22 cellular contexts compared by ENCODE assay signal in the genomic region with DNA sequence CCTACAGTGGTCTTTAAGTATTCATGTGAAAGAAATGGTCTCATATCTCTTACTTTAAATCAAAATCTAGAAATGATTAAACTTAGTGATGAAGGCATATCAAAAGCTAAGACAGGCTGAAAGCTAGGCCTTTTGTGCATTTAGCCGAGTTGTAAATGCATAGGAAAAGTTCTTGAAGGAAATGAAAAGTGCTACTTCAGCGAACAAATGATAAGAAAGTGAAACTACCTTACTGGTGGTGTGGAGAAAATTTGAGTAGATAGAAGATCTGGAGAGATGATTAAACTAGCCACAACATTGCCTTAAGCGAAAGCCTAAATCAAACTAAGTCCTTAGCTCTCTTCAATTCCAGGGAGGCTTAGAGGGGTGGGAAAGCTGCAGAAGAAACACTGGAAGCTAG.
DNase-seq lines count a peak whose midpoint lies in the region; FAIRE-seq and TF ChIP-seq lines count a peak whose summit lies in the region.
"Had no signal": no experiment of that assay in that cellular context is flagged by ENCODE, and none has a peak within 500 bp of the region (broad histone marks: within the 10 kb centered on the region; RNA-seq: fewer than 3 reads in every experiment).

No MANE protein-coding gene starts in this region.

- H3K36me3 ChIP-seq in KMS-11 (ENCODE audit: insufficient read depth) (no peaks in the 10 kb centered on the region), MM.1S (replicated peaks; ENCODE audit: insufficient read depth, low read length) (no peaks in the 10 kb centered on the region), mesendoderm (ENCODE audit: control insufficient read depth, insufficient read depth, low read length) (no peaks in the 10 kb centered on the region), BE2C (no peaks in the 10 kb centered on the region)
- H3K36me3 ChIP-seq: BLaER1 treated with 17β-estradiol and CSF1 and Interleukin-3, amounts not matched to agents 10 nM and 100 nM had no signal

- H3K23ac ChIP-seq in mesendoderm (ENCODE audit: low read length) = no peak overlapping the region

- no peak overlapping the region for H3K9ac ChIP-seq in KMS-11
- no peak overlapping the region for H3K9ac ChIP-seq in MM.1S (ENCODE audit: low read length)
- H3K9ac ChIP-seq in mesendoderm (ENCODE audit: low read length) = no peak overlapping the region
- H3K9ac ChIP-seq: BLaER1 treated with 17β-estradiol and CSF1 and Interleukin-3, amounts not matched to agents 10 nM and 100 nM had no signal

- H3K27me3 ChIP-seq in KMS-11 (ENCODE audit: insufficient read depth, low read depth) (no peaks in the 10 kb centered on the region), MM.1S (replicated peaks; ENCODE audit: insufficient read depth, low read length) (peaks cover 4% of the 10 kb centered on the region; the same call in 1 of the 2 replicates), mesendoderm (ENCODE audit: insufficient read depth, low read length, poor library complexity) (no peaks in the 10 kb centered on the region), BE2C (no peaks in the 10 kb centered on the region)
- H3K27me3 ChIP-seq: BLaER1 treated with 17β-estradiol and CSF1 and Interleukin-3, amounts not matched to agents 10 nM and 100 nM had no signal

- H4K8ac ChIP-seq in mesendoderm (ENCODE audit: low read depth, low read length) = no peak overlapping the region

- no peaks in the 10 kb centered on the region for H3K79me2 ChIP-seq in KMS-11 (ENCODE audit: insufficient read depth, low read depth)
- no peaks in the 10 kb centered on the region for H3K79me2 ChIP-seq in MM.1S (ENCODE audit: low read length)
- H3K79me2 ChIP-seq in mesendoderm (ENCODE audit: control insufficient read depth, insufficient read depth, low read length) = no peaks in the 10 kb centered on the region

- peaks cover 6% of the 10 kb centered on the region; the same call in 1 of the 2 replicates for H3F3A ChIP-seq in MM.1S (ENCODE audit: insufficient read depth, low read length)

- H3K4me3 ChIP-seq in KMS-11 (IDR thresholded peaks at IDR 0.05; ENCODE audit: insufficient read depth, low read depth, low read length) (no peak overlapping the region), MM.1S (ENCODE audit: low read length) (peak overlapping the region; percentile 11; the same call in 1 of the 2 replicates), mesendoderm (ENCODE audit: low read length) (no peak overlapping the region), BE2C (ENCODE audit: low read depth, low read length) (no peak overlapping the region)
- H3K4me3 ChIP-seq: BLaER1 treated with 17β-estradiol and CSF1 and Interleukin-3, amounts not matched to agents 10 nM and 100 nM; GM12878 had no signal

- no peak overlapping the region for H3K18ac ChIP-seq in mesendoderm (ENCODE audit: low read length)

- no peaks in the 10 kb centered on the region for H3K9me2 ChIP-seq in MM.1S (replicated peaks; ENCODE audit: insufficient read depth, low read length)

- H2AFZ ChIP-seq in KMS-11 (ENCODE audit: low read depth) = no peak overlapping the region
- H2AFZ ChIP-seq in MM.1S (ENCODE audit: low read length) = peak overlapping the region; percentile 10; the same call in 1 of the 2 replicates

- H3K4ac ChIP-seq in mesendoderm (ENCODE audit: low read depth, low read length) = no peak overlapping the region

- TF ChIP-seq CTCF in KMS-11 (conservative IDR thresholded peaks at IDR 0.05; ENCODE audit: low read depth, low read length) (no peak), MM.1S (IDR thresholded peaks at IDR 0.05; ENCODE audit: low read length) (no peak), BE2C (IDR thresholded peaks at IDR 0.05; ENCODE audit: low read depth, low read length) (no peak)

- peaks cover 9% of the 10 kb centered on the region for H3K4me1 ChIP-seq in KMS-11 (ENCODE audit: low read depth, poor library complexity, severe bottlenecking)
- H3K4me1 ChIP-seq in MM.1S (ENCODE audit: low read length) = peaks cover 19% of the 10 kb centered on the region
- H3K4me1 ChIP-seq in mesendoderm (ENCODE audit: control insufficient read depth, low read depth, low read length) = no peaks in the 10 kb centered on the region
- H3K4me1 ChIP-seq in BE2C = no peaks in the 10 kb centered on the region
- H3K4me1 ChIP-seq: BLaER1 treated with 17β-estradiol and CSF1 and Interleukin-3, amounts not matched to agents 10 nM and 100 nM; Caco-2 had no signal

- no peak overlapping the region for H2BK15ac ChIP-seq in mesendoderm (replicated peaks; ENCODE audit: low read depth)

- no peaks in the 10 kb centered on the region for H4K20me1 ChIP-seq in KMS-11 (ENCODE audit: insufficient read depth)
- H4K20me1 ChIP-seq in MM.1S (ENCODE audit: insufficient read depth, low read length) = no peaks in the 10 kb centered on the region
- H4K20me1 ChIP-seq: BLaER1 treated with 17β-estradiol and CSF1 and Interleukin-3, amounts not matched to agents 10 nM and 100 nM had no signal

- no CpG with 5 or more reads among the region's 3 CpGs for WGBS in mesendoderm (ENCODE audit: extremely low coverage, insufficient coverage, low lambda C conversion rate)

- H2BK120ac ChIP-seq in mesendoderm (ENCODE audit: low read depth, low read length) = no peak overlapping the region

- no peak overlapping the region for H4K5ac ChIP-seq in mesendoderm (ENCODE audit: low read length)

- no peak overlapping the region for H2BK5ac ChIP-seq in mesendoderm (ENCODE audit: low read length)

- FAIRE-seq in GM19239 (lab: Jason Lieb, UNC) = no peak
- FAIRE-seq: A204.1, D721Med, GM12878, GM12892, GM18507 had no signal

- DNase-seq in MM.1S (peak; percentile 93), OCI-M1 (lab: John Stamatoyannopoulos, UW) (peak; percentile 6), mesendoderm (no peak), GM19239 (ENCODE audit: insufficient read length, low spot score) (no peak), BE2C (no peak)
- DNase-seq: 8988T; ACHN; Caco-2; Calu3; CD4-positive, alpha-beta T cell; CD8-positive, alpha-beta T cell; DND-41; EL; GDM1 had no signal

- H3K9me3 ChIP-seq in MM.1S (replicated peaks; ENCODE audit: insufficient read depth, low read length) (no peaks in the 10 kb centered on the region), BE2C (no peaks in the 10 kb centered on the region)
- H3K9me3 ChIP-seq: Caco-2 had no signal

- H3K79me1 ChIP-seq in mesendoderm (ENCODE audit: low read length) = no peaks in the 10 kb centered on the region

- H3K4me2 ChIP-seq in KMS-11 (peak overlapping the region; percentile 8), MM.1S (ENCODE audit: low read depth, low read length) (peak overlapping the region; percentile 61), mesendoderm (ENCODE audit: low read length) (no peak overlapping the region)
- H3K4me2 ChIP-seq: BLaER1 treated with 17β-estradiol and CSF1 and Interleukin-3, amounts not matched to agents 10 nM and 100 nM had no signal

- H2AK5ac ChIP-seq in mesendoderm (ENCODE audit: low read length) = no peak overlapping the region

- H3K27ac ChIP-seq in KMS-11 = no peak overlapping the region
- no peak overlapping the region; the same call in 1 of the 2 replicates for H3K27ac ChIP-seq in MM.1S (ENCODE audit: low read length)
- H3K27ac ChIP-seq in mesendoderm (ENCODE audit: low read depth, low read length) = no peak overlapping the region
- H3K27ac ChIP-seq: BLaER1 treated with 17β-estradiol and CSF1 and Interleukin-3, amounts not matched to agents 10 nM and 100 nM; C4-2B had no signal

- no peak overlapping the region for H3K56ac ChIP-seq in mesendoderm (ENCODE audit: low read length)

Comparison
In these comparisons a context has a peak if more than half of its experiments do, and no peak if none do; other contexts are left out.
1. DNase-seq: peak in MM.1S (single experiment) and OCI-M1 (single experiment); none in mesendoderm (single experiment), GM19239 (single experiment) and BE2C (single experiment).